26 cellular contexts compared by ENCODE assay signal in the genomic region with DNA sequence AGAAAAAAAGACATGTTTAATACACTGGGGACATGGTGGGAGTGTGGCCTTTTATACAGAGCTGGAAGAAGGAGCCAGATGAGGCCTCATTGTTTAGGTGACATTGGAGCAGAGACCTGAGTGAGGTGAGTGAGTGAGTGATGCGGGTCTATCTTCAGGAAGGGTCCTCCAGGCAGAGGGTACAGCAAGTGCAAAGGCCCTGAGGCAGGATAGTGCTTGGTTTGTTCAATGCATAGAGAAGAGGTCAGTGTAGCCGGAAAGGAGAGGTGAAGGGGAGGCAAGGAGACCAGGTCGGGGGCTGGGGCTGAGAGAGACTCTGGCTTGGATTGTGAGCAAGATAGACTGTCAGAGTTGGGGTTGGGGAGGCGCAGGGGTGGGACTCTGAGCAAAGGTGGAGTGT. TPM values are rescaled to one million over a fixed set of nuclear protein-coding genes. Genes with fewer than 3 reads are reported as not detected.
DNase-seq lines count a peak whose midpoint lies in the region; ATAC-seq, FAIRE-seq and TF ChIP-seq lines count a peak whose summit lies in the region.
"Had no signal": no experiment of that assay in that cellular context is flagged by ENCODE, and none has a peak within 500 bp of the region (broad histone marks: within the 10 kb centered on the region; RNA-seq: fewer than 3 reads in every experiment).

No MANE protein-coding gene starts in this region.

- peak; percentile 87 for FAIRE-seq in HTR-8/SVneo (lab: Jason Lieb, UNC)
- FAIRE-seq: A204.1, D721Med, G401.6, GM12891, GM19239 had no signal

- no peak overlapping the region for H3K4me3 ChIP-seq in Caco-2 (ENCODE audit: low read depth, low read length)
- H3K4me3 ChIP-seq: BLaER1 had no signal

- H3K4me3 Mint-ChIP-seq in stimulated activated naive CD8-positive, alpha-beta T cell treated with anti-CD3 and anti-CD28 coated beads, Interleukin-15, Interleukin-2, amounts not matched to agents 100 ng/mL and 50 ng/mL, for 24 hours, result no peak overlapping the region
- no peak overlapping the region for H3K4me3 Mint-ChIP-seq in stimulated activated naive CD8-positive, alpha-beta T cell treated with anti-CD3 and anti-CD28 coated beads, Interleukin-15, amount 100 ng/mL, for 72 hours
- H3K4me3 Mint-ChIP-seq in neural crest cell (no peak overlapping the region), type B pancreatic cell (no peak overlapping the region), Caco-2 (ENCODE audit: unreplicated experiment) (no peak overlapping the region)
- no peak overlapping the region for H3K4me3 Mint-ChIP-seq in activated naive CD8-positive, alpha-beta T cell treated with anti-CD3 and anti-CD28 coated beads for 36 hours
- H3K4me3 Mint-ChIP-seq: CD14-positive monocyte; CD4-positive, alpha-beta memory T cell; CD4-positive, CD25-positive, alpha-beta regulatory T cell; CD8-positive, alpha-beta memory T cell had no signal

- H3K27ac Mint-ChIP-seq in stimulated activated naive CD8-positive, alpha-beta T cell treated with anti-CD3 and anti-CD28 coated beads, Interleukin-15, Interleukin-2, amounts not matched to agents 100 ng/mL and 50 ng/mL, for 24 hours, result peak overlapping the region; percentile 12
- H3K27ac Mint-ChIP-seq in stimulated activated naive CD8-positive, alpha-beta T cell treated with anti-CD3 and anti-CD28 coated beads, Interleukin-15, amount 100 ng/mL, for 72 hours, result no peak overlapping the region
- H3K27ac Mint-ChIP-seq in neural crest cell (ENCODE audit: unreplicated experiment) (peak overlapping the region; percentile 23), type B pancreatic cell (peak overlapping the region; percentile 61), Caco-2 (ENCODE audit: unreplicated experiment) (no peak overlapping the region)
- no peak overlapping the region for H3K27ac Mint-ChIP-seq in activated naive CD8-positive, alpha-beta T cell treated with anti-CD3 and anti-CD28 coated beads for 36 hours
- H3K27ac Mint-ChIP-seq: CD14-positive monocyte; CD4-positive, alpha-beta memory T cell; CD4-positive, CD25-positive, alpha-beta regulatory T cell; CD8-positive, alpha-beta memory T cell had no signal

- no TSS peak for BruUV-seq in Caco-2 (replicated peaks; lab: Mats Ljungman, UMichigan)

- ATAC-seq in stimulated activated naive CD8-positive, alpha-beta T cell treated with anti-CD3 and anti-CD28 coated beads, Interleukin-15, amount 100 ng/mL, for 72 hours, result no peak

- H3K9me3 ChIP-seq in Caco-2, result no peaks in the 10 kb centered on the region
- H3K9me3 ChIP-seq: BE2C, BLaER1 had no signal

- H3K27me3 Mint-ChIP-seq in stimulated activated naive CD8-positive, alpha-beta T cell treated with anti-CD3 and anti-CD28 coated beads, Interleukin-15, Interleukin-2, amounts not matched to agents 100 ng/mL and 50 ng/mL, for 24 hours, result peaks cover 19% of the 10 kb centered on the region
- peaks cover 31% of the 10 kb centered on the region for H3K27me3 Mint-ChIP-seq in stimulated activated naive CD8-positive, alpha-beta T cell treated with anti-CD3 and anti-CD28 coated beads, Interleukin-15, amount 100 ng/mL, for 72 hours
- H3K27me3 Mint-ChIP-seq in neural crest cell (ENCODE audit: low read depth), result peaks cover 6% of the 10 kb centered on the region
- H3K27me3 Mint-ChIP-seq in type B pancreatic cell, result no peaks in the 10 kb centered on the region
- H3K27me3 Mint-ChIP-seq in activated naive CD8-positive, alpha-beta T cell treated with anti-CD3 and anti-CD28 coated beads for 36 hours, result peaks cover 18% of the 10 kb centered on the region
- peaks cover 34% of the 10 kb centered on the region for H3K27me3 Mint-ChIP-seq in Caco-2 (ENCODE audit: insufficient read depth, unreplicated experiment)

- DNase-seq in stimulated activated naive CD8-positive, alpha-beta T cell treated with anti-CD3 and anti-CD28 coated beads, Interleukin-15, amount 100 ng/mL, for 72 hours, result no peak
- DNase-seq in HTR-8/SVneo (ENCODE audit: insufficient read length, low spot score), result no peak
- no peak for DNase-seq in neural crest cell (ENCODE audit: low read depth, low spot score)
- DNase-seq in type B pancreatic cell (ENCODE audit: extremely low spot score, unreplicated experiment), result no peak
- DNase-seq in activated naive CD8-positive, alpha-beta T cell treated with anti-CD3 and anti-CD28 coated beads for 36 hours, result no peak
- no peak for DNase-seq in Caco-2
- no peak for DNase-seq in stimulated activated CD8-positive, alpha-beta memory T cell treated with anti-CD3 and anti-CD28 coated beads, Interleukin-4, amount 100 ng/mL, for 48 hours
- DNase-seq: 8988T; ACHN; BE2C; C1 segment of cervical spinal cord; Calu3; CD4-positive, alpha-beta memory T cell; CD4-positive, CD25-positive, alpha-beta regulatory T cell; CD8-positive, alpha-beta memory T cell; COR-L47; DMS79 treated with DMSO at 0.1 percent for 48 hours; GF-D8 had no signal

- no peaks in the 10 kb centered on the region for H3K9me3 Mint-ChIP-seq in stimulated activated naive CD8-positive, alpha-beta T cell treated with anti-CD3 and anti-CD28 coated beads, Interleukin-15, Interleukin-2, amounts not matched to agents 100 ng/mL and 50 ng/mL, for 24 hours
- H3K9me3 Mint-ChIP-seq in stimulated activated naive CD8-positive, alpha-beta T cell treated with anti-CD3 and anti-CD28 coated beads, Interleukin-15, amount 100 ng/mL, for 72 hours, result no peaks in the 10 kb centered on the region
- H3K9me3 Mint-ChIP-seq in neural crest cell (no peaks in the 10 kb centered on the region), type B pancreatic cell (no peaks in the 10 kb centered on the region), Caco-2 (ENCODE audit: unreplicated experiment) (no peaks in the 10 kb centered on the region)
- H3K9me3 Mint-ChIP-seq in activated naive CD8-positive, alpha-beta T cell treated with anti-CD3 and anti-CD28 coated beads for 36 hours, result no peaks in the 10 kb centered on the region
- H3K9me3 Mint-ChIP-seq: CD4-positive, alpha-beta memory T cell; CD8-positive, alpha-beta memory T cell had no signal

- POLR2A ChIA-PET in Caco-2 (lab: Charles Lee), result no interaction called here

- H3K36me3 Mint-ChIP-seq in stimulated activated naive CD8-positive, alpha-beta T cell treated with anti-CD3 and anti-CD28 coated beads, Interleukin-15, Interleukin-2, amounts not matched to agents 100 ng/mL and 50 ng/mL, for 24 hours (ENCODE audit: low read depth), result no peaks in the 10 kb centered on the region
- H3K36me3 Mint-ChIP-seq in neural crest cell (ENCODE audit: low read depth) (no peaks in the 10 kb centered on the region), type B pancreatic cell (peaks cover 7% of the 10 kb centered on the region), Caco-2 (ENCODE audit: insufficient read depth, unreplicated experiment) (no peaks in the 10 kb centered on the region)
- H3K36me3 Mint-ChIP-seq in activated naive CD8-positive, alpha-beta T cell treated with anti-CD3 and anti-CD28 coated beads for 36 hours, result no peaks in the 10 kb centered on the region
- H3K36me3 Mint-ChIP-seq: CD14-positive monocyte; CD4-positive, alpha-beta memory T cell; CD4-positive, CD25-positive, alpha-beta regulatory T cell; CD8-positive, alpha-beta memory T cell had no signal

- intact Hi-C loops in Caco-2 (cut with micrococcal nuclease; ENCODE audit: unreplicated experiment), result no loop called here

- H3K4me1 ChIP-seq in Caco-2, result no peaks in the 10 kb centered on the region
- H3K4me1 ChIP-seq: BE2C had no signal

- CTCF ChIA-PET in Caco-2 (lab: Charles Lee), result interaction anchor here (2.2 kb wide), 1 partner anchor 11 kb away, joined by 14 read pairs; no protein-coding TSS in a partner anchor

- TF ChIP-seq CTCF in neural crest cell (conservative IDR thresholded peaks at IDR 0.05) (no peak), type B pancreatic cell (conservative IDR thresholded peaks at IDR 0.05) (no peak), Caco-2 (IDR thresholded peaks at IDR 0.05; ENCODE audit: insufficient read depth in 1 of 2, low read depth in 1 of 2, low read length in 1 of 2, severe bottlenecking in 1 of 2, unreplicated experiment in 1 of 2) (no peak)

- no peaks in the 10 kb centered on the region for H3K36me3 ChIP-seq in Caco-2 (ENCODE audit: control insufficient read depth, insufficient read depth, low read length)
- H3K36me3 ChIP-seq: BE2C had no signal

- peaks cover 8% of the 10 kb centered on the region for H3K27me3 ChIP-seq in Caco-2 (replicated peaks; ENCODE audit: control insufficient read depth, insufficient read depth, low read length)
- H3K27me3 ChIP-seq: BLaER1 had no signal

- H3K4me1 Mint-ChIP-seq in stimulated activated naive CD8-positive, alpha-beta T cell treated with anti-CD3 and anti-CD28 coated beads, Interleukin-15, Interleukin-2, amounts not matched to agents 100 ng/mL and 50 ng/mL, for 24 hours (ENCODE audit: low read depth), result peaks cover 6% of the 10 kb centered on the region
- H3K4me1 Mint-ChIP-seq in stimulated activated naive CD8-positive, alpha-beta T cell treated with anti-CD3 and anti-CD28 coated beads, Interleukin-15, amount 100 ng/mL, for 72 hours, result no peaks in the 10 kb centered on the region
- H3K4me1 Mint-ChIP-seq in neural crest cell (peaks cover 19% of the 10 kb centered on the region), type B pancreatic cell (ENCODE audit: unreplicated experiment) (peaks cover 4% of the 10 kb centered on the region), Caco-2 (ENCODE audit: low read depth, unreplicated experiment) (no peaks in the 10 kb centered on the region)
- H3K4me1 Mint-ChIP-seq in activated naive CD8-positive, alpha-beta T cell treated with anti-CD3 and anti-CD28 coated beads for 36 hours, result no peaks in the 10 kb centered on the region
- H3K4me1 Mint-ChIP-seq: CD14-positive monocyte; CD4-positive, alpha-beta memory T cell; CD4-positive, CD25-positive, alpha-beta regulatory T cell; CD8-positive, alpha-beta memory T cell had no signal

RNA-seq across cellular contexts. Expression of a gene that starts 23.6 kb away (rescaled TPM):
- total RNA-seq in neural crest cell (4.5 and 5.8 TPM in 2 replicates), type B pancreatic cell (ENCODE audit: low replicate concordance) (78.8 and 238 TPM in 2 replicates), Caco-2 (2022) (1.3 and 1.5 TPM in 2 replicates)
- total RNA-seq in activated naive CD8-positive, alpha-beta T cell treated with anti-CD3 and anti-CD28 coated beads for 36 hours, result 1 to 10 TPM; 1.0 to 1.2 TPM
- total RNA-seq: CD4-positive, alpha-beta memory T cell; CD4-positive, CD25-positive, alpha-beta regulatory T cell had no signal

RNA-seq across cellular contexts. Expression of a gene that starts 40.7 kb away (rescaled TPM):
- total RNA-seq in neural crest cell (6.1 and 6.5 TPM in 2 replicates), type B pancreatic cell (ENCODE audit: low replicate concordance) (7.4 and 8.2 TPM in 2 replicates), Caco-2 (2022) (12.9 and 13.2 TPM in 2 replicates)
- 1 to 10 TPM; 7.8 TPM for total RNA-seq in activated naive CD8-positive, alpha-beta T cell treated with anti-CD3 and anti-CD28 coated beads for 36 hours

RNA-seq across cellular contexts. Expression of a gene that starts 41.0 kb away (rescaled TPM):
- total RNA-seq in neural crest cell (42.9 and 48.3 TPM in 2 replicates), type B pancreatic cell (ENCODE audit: low replicate concordance) (36.2 and 40.8 TPM in 2 replicates), Caco-2 (2022) (170 and 188 TPM in 2 replicates)
- total RNA-seq in activated naive CD8-positive, alpha-beta T cell treated with anti-CD3 and anti-CD28 coated beads for 36 hours, result 10 to 100 TPM; 84.6 to 88.1 TPM

Comparison
In these comparisons a context has a peak if more than half of its experiments do, and no peak if none do; other contexts are left out.
1. H3K27ac Mint-ChIP-seq: peak in stimulated activated naive CD8-positive, alpha-beta T cell treated with anti-CD3 and anti-CD28 coated beads, Interleukin-15, Interleukin-2, amounts not matched to agents 100 ng/mL and 50 ng/mL, for 24 hours (single experiment), neural crest cell (single experiment) and type B pancreatic cell (single experiment); none in stimulated activated naive CD8-positive, alpha-beta T cell treated with anti-CD3 and anti-CD28 coated beads, Interleukin-15, amount 100 ng/mL, for 72 hours (0 of 2), activated naive CD8-positive, alpha-beta T cell treated with anti-CD3 and anti-CD28 coated beads for 36 hours (single experiment) and Caco-2 (single experiment).
2. RNA of a gene that starts 23.6 kb away (total RNA-seq): 78.8 to 238 TPM in type B pancreatic cell; 4.5 to 5.8 TPM in neural crest cell, 1.3 to 1.5 TPM in Caco-2 and 1.0 to 1.2 TPM in activated naive CD8-positive, alpha-beta T cell treated with anti-CD3 and anti-CD28 coated beads for 36 hours; every median in the first group is over 10 times any median in the second.